Comparison of ENCODE assay signal across 2 cellular contexts in genomic region chr10:110389250-110389649, GRCh38.
TF ChIP-seq lines count a peak whose summit lies in the region.

No MANE protein-coding gene starts in this region.

TF ChIP-seq in IMR-90, 13 proteins besides CTCF, POLR2A, EP300 and RAD21:
- TF ChIP-seq SMC3 (IDR thresholded peaks at IDR 0.05; ENCODE audit: low read depth, low read length) = no peak
- TF ChIP-seq, protein P1, sequence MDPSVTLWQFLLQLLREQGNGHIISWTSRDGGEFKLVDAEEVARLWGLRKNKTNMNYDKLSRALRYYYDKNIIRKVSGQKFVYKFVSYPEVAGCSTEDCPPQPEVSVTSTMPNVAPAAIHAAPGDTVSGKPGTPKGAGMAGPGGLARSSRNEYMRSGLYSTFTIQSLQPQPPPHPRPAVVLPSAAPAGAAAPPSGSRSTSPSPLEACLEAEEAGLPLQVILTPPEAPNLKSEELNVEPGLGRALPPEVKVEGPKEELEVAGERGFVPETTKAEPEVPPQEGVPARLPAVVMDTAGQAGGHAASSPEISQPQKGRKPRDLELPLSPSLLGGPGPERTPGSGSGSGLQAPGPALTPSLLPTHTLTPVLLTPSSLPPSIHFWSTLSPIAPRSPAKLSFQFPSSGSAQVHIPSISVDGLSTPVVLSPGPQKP (IDR thresholded peaks at IDR 0.05; ENCODE audit: borderline replicate concordance, low read depth, low read length) = no peak
- no peak for TF ChIP-seq RCOR1 (IDR thresholded peaks at IDR 0.05; ENCODE audit: insufficient replicate concordance, low read length)
- TF ChIP-seq USF2 (IDR thresholded peaks at IDR 0.05; ENCODE audit: low read depth, low read length) = no peak
- TF ChIP-seq CEBPB (IDR thresholded peaks at IDR 0.05; ENCODE audit: low read depth, low read length) = no peak
- TF ChIP-seq FOS (IDR thresholded peaks at IDR 0.05; ENCODE audit: low read depth, low read length) = no peak
- TF ChIP-seq MXI1 (IDR thresholded peaks at IDR 0.05; ENCODE audit: borderline replicate concordance, low read depth, low read length) = no peak
- no peak for TF ChIP-seq MAZ (IDR thresholded peaks at IDR 0.05; ENCODE audit: borderline replicate concordance, low read depth, low read length)
- TF ChIP-seq CHD1 (IDR thresholded peaks at IDR 0.05; ENCODE audit: low read depth, low read length) = no peak
- TF ChIP-seq MAFK (IDR thresholded peaks at IDR 0.05; ENCODE audit: low read depth, low read length) = no peak
- no peak for TF ChIP-seq NFE2L2 (IDR thresholded peaks at IDR 0.05; ENCODE audit: low read depth, low read length)
- TF ChIP-seq BHLHE40 (IDR thresholded peaks at IDR 0.05; ENCODE audit: low read depth, low read length) = no peak
- no peak for TF ChIP-seq RFX5 (IDR thresholded peaks at IDR 0.05; ENCODE audit: low read depth, low read length)
TF ChIP-seq in IMR-90: peak in this region for 0.

TF ChIP-seq in HepG2, 621 proteins besides CTCF, POLR2A, EP300 and RAD21:
- no peak for TF ChIP-seq ZNF589 (CRISPR knock-in tag; conservative IDR thresholded peaks at IDR 0.05)
- no peak for TF ChIP-seq ZMYM2 (CRISPR knock-in tag; IDR thresholded peaks at IDR 0.05)
- TF ChIP-seq PAF1 (CRISPR knock-in tag; IDR thresholded peaks at IDR 0.05) = no peak
- TF ChIP-seq, protein P2, sequence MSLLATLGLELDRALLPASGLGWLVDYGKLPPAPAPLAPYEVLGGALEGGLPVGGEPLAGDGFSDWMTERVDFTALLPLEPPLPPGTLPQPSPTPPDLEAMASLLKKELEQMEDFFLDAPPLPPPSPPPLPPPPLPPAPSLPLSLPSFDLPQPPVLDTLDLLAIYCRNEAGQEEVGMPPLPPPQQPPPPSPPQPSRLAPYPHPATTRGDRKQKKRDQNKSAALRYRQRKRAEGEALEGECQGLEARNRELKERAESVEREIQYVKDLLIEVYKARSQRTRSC (CRISPR knock-in tag; IDR thresholded peaks at IDR 0.05; ENCODE audit: low read depth) = no peak
- TF ChIP-seq SMAD1 (CRISPR knock-in tag; IDR thresholded peaks at IDR 0.05; ENCODE audit: borderline replicate concordance, low read depth) = no peak
- no peak for TF ChIP-seq NCOA5 (CRISPR knock-in tag; IDR thresholded peaks at IDR 0.05)
- TF ChIP-seq GABPB1 (CRISPR knock-in tag; IDR thresholded peaks at IDR 0.05) = no peak
- TF ChIP-seq CENPX (CRISPR knock-in tag; IDR thresholded peaks at IDR 0.05) = no peak
- TF ChIP-seq, protein P3, sequence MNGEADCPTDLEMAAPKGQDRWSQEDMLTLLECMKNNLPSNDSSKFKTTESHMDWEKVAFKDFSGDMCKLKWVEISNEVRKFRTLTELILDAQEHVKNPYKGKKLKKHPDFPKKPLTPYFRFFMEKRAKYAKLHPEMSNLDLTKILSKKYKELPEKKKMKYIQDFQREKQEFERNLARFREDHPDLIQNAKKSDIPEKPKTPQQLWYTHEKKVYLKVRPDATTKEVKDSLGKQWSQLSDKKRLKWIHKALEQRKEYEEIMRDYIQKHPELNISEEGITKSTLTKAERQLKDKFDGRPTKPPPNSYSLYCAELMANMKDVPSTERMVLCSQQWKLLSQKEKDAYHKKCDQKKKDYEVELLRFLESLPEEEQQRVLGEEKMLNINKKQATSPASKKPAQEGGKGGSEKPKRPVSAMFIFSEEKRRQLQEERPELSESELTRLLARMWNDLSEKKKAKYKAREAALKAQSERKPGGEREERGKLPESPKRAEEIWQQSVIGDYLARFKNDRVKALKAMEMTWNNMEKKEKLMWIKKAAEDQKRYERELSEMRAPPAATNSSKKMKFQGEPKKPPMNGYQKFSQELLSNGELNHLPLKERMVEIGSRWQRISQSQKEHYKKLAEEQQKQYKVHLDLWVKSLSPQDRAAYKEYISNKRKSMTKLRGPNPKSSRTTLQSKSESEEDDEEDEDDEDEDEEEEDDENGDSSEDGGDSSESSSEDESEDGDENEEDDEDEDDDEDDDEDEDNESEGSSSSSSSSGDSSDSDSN (CRISPR knock-in tag; IDR thresholded peaks at IDR 0.05) = no peak
- TF ChIP-seq, protein P4, sequence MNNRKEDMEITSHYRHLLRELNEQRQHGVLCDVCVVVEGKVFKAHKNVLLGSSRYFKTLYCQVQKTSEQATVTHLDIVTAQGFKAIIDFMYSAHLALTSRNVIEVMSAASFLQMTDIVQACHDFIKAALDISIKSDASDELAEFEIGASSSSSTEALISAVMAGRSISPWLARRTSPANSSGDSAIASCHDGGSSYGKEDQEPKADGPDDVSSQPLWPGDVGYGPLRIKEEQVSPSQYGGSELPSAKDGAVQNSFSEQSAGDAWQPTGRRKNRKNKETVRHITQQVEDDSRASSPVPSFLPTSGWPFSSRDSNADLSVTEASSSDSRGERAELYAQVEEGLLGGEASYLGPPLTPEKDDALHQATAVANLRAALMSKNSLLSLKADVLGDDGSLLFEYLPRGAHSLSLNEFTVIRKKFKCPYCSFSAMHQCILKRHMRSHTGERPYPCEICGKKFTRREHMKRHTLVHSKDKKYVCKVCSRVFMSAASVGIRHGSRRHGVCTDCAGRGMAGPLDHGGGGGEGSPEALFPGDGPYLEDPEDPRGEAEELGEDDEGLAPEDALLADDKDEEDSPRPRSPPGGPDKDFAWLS (CRISPR knock-in tag; IDR thresholded peaks at IDR 0.05; ENCODE audit: borderline replicate concordance) = no peak
- TF ChIP-seq, protein P5, sequence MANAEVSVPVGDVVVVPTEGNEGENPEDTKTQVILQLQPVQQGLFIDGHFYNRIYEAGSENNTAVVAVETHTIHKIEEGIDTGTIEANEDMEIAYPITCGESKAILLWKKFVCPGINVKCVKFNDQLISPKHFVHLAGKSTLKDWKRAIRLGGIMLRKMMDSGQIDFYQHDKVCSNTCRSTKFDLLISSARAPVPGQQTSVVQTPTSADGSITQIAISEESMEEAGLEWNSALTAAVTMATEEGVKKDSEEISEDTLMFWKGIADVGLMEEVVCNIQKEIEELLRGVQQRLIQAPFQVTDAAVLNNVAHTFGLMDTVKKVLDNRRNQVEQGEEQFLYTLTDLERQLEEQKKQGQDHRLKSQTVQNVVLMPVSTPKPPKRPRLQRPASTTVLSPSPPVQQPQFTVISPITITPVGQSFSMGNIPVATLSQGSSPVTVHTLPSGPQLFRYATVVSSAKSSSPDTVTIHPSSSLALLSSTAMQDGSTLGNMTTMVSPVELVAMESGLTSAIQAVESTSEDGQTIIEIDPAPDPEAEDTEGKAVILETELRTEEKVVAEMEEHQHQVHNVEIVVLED (CRISPR knock-in tag; IDR thresholded peaks at IDR 0.05; ENCODE audit: borderline replicate concordance) = no peak
- no peak for TF ChIP-seq PRDM10 (CRISPR knock-in tag; IDR thresholded peaks at IDR 0.05; ENCODE audit: low read depth)
- TF ChIP-seq HMG20B (CRISPR knock-in tag; conservative IDR thresholded peaks at IDR 0.05) = no peak
- TF ChIP-seq HCFC1 (IDR thresholded peaks at IDR 0.05; ENCODE audit: low read depth, low read length) = no peak
